ENCODE assay signal across 9 cellular contexts in genomic region chr15:63509933-63510547, GRCh38. TPM values are rescaled to one million over a fixed set of nuclear protein-coding genes. Genes with fewer than 3 reads are reported as not detected.
DNase-seq lines count a peak whose midpoint lies in the region; ATAC-seq and TF ChIP-seq lines count a peak whose summit lies in the region.
"Had no signal": no experiment of that assay in that cellular context is flagged by ENCODE, and none has a peak within 500 bp of the region (broad histone marks: within the 10 kb centered on the region; RNA-seq: fewer than 3 reads in every experiment).

No MANE protein-coding gene starts in this region.

- no peaks in the 10 kb centered on the region for H3K36me3 ChIP-seq in CD8-positive, alpha-beta memory T cell (ENCODE audit: insufficient read depth, low read length)
- H3K36me3 ChIP-seq in OCI-LY1 (ENCODE audit: insufficient read depth, low read length): no peaks in the 10 kb centered on the region
- H3K36me3 ChIP-seq in naive thymus-derived CD4-positive, alpha-beta T cell (ENCODE audit: control insufficient read depth in 2 of 3, insufficient read depth in 3 of 3, low read length in 3 of 3): no peaks in the 10 kb centered on the region

- ATAC-seq in central memory CD8-positive, alpha-beta T cell (replicated peaks; ENCODE audit: extremely low read depth, poor library complexity, severe bottlenecking): no peak
- ATAC-seq in naive thymus-derived CD4-positive, alpha-beta T cell: peak; percentile 26
- no peak for ATAC-seq in GM18873 (IDR thresholded peaks at IDR 0.05; ENCODE audit: low FRiP score, unreplicated experiment)

- intact Hi-C loops in naive thymus-derived CD4-positive, alpha-beta T cell (cut with micrococcal nuclease): loop anchor here in 1 of 2 donors (2.0 to 10.0 kb wide), 4 partner anchors 13 to 463 kb away; partner anchors contain the start of gene HERC1
- intact Hi-C loops in posterior vena cava (cut with DNase I): loop anchor here in 1 of 2 donors (10.0 kb wide), 1 partner anchor 45 kb away; no protein-coding TSS in a partner anchor

- H3K9me3 ChIP-seq in CD8-positive, alpha-beta memory T cell (ENCODE audit: low read length): no peaks in the 10 kb centered on the region
- no peaks in the 10 kb centered on the region for H3K9me3 ChIP-seq in OCI-LY1 (ENCODE audit: low read length)
- no peaks in the 10 kb centered on the region for H3K9me3 ChIP-seq in naive thymus-derived CD4-positive, alpha-beta T cell (ENCODE audit: control insufficient read depth in 2 of 3, low read length in 3 of 3)

- peak overlapping the region; percentile 43 to 99 (median 77) for H3K27ac Mint-ChIP-seq in CD8-positive, alpha-beta memory T cell
- peak overlapping the region; percentile 42 for H3K27ac Mint-ChIP-seq in central memory CD8-positive, alpha-beta T cell (ENCODE audit: low read depth)
- H3K27ac Mint-ChIP-seq in naive thymus-derived CD4-positive, alpha-beta T cell: peak overlapping the region; percentile 7 to 97 (median 81)

- peak overlapping the region; percentile 16 for H3K4me3 ChIP-seq in CD8-positive, alpha-beta memory T cell (ENCODE audit: low read length)
- no peak overlapping the region for H3K4me3 ChIP-seq in OCI-LY1 (ENCODE audit: low read depth, low read length, poor library complexity, severe bottlenecking)
- H3K4me3 ChIP-seq in naive thymus-derived CD4-positive, alpha-beta T cell (ENCODE audit: low read length): peak overlapping the region; percentile 13

- H4K20me1 ChIP-seq in OCI-LY1 (ENCODE audit: insufficient read depth, low read length): peaks cover 2% of the 10 kb centered on the region; the same call in 1 of the 2 replicates

- no peaks in the 10 kb centered on the region for H3F3A ChIP-seq in OCI-LY1 (ENCODE audit: insufficient read depth, low read length)

- peak overlapping the region; percentile 13 to 78 (median 48) for H3K4me3 Mint-ChIP-seq in CD8-positive, alpha-beta memory T cell
- peak overlapping the region; percentile 57 for H3K4me3 Mint-ChIP-seq in central memory CD8-positive, alpha-beta T cell
- H3K4me3 Mint-ChIP-seq in naive thymus-derived CD4-positive, alpha-beta T cell: peak overlapping the region; percentile 2 to 98 (median 78)

- no peaks in the 10 kb centered on the region for H3K27me3 Mint-ChIP-seq in CD8-positive, alpha-beta memory T cell
- no peaks in the 10 kb centered on the region for H3K27me3 Mint-ChIP-seq in central memory CD8-positive, alpha-beta T cell
- no peaks in the 10 kb centered on the region for H3K27me3 Mint-ChIP-seq in naive thymus-derived CD4-positive, alpha-beta T cell

- H3K36me3 Mint-ChIP-seq in CD8-positive, alpha-beta memory T cell: peaks cover 0 to 9% (median 2%) of the 10 kb centered on the region in 3 donors
- H3K36me3 Mint-ChIP-seq in central memory CD8-positive, alpha-beta T cell (ENCODE audit: insufficient read depth): peaks cover 13% of the 10 kb centered on the region
- H3K36me3 Mint-ChIP-seq in naive thymus-derived CD4-positive, alpha-beta T cell: peaks cover 0 to 6% (median 0%) of the 10 kb centered on the region in 5 donors

- no peak for DNase-seq in CD8-positive, alpha-beta memory T cell
- DNase-seq in central memory CD8-positive, alpha-beta T cell (ENCODE audit: low spot score in 2 of 2): no peak
- no peak for DNase-seq in naive thymus-derived CD4-positive, alpha-beta T cell
- DNase-seq in GM19240 (ENCODE audit: insufficient read length, low spot score) (no peak), posterior vena cava (ENCODE audit: low spot score) (no peak), NCI-H1048 (lab: John Stamatoyannopoulos, UW) (no peak)
- DNase-seq: Kasumi-1 had no signal

- H3K79me2 ChIP-seq in OCI-LY1 (ENCODE audit: insufficient read depth, low read length): peaks cover 99% of the 10 kb centered on the region

- H3K4me2 ChIP-seq in OCI-LY1 (ENCODE audit: low read length): peak overlapping the region; percentile 14; the same call in 1 of the 2 replicates

- no peaks in the 10 kb centered on the region for H3K9me2 ChIP-seq in OCI-LY1 (ENCODE audit: low read depth, low read length)

- TF ChIP-seq CTCF in OCI-LY1 (IDR thresholded peaks at IDR 0.05; ENCODE audit: low read length): no peak

- no peak overlapping the region for H3K27ac ChIP-seq in CD8-positive, alpha-beta memory T cell (ENCODE audit: low read depth, low read length)
- no peak overlapping the region for H3K27ac ChIP-seq in OCI-LY1 (ENCODE audit: low read depth, low read length, poor library complexity, severe bottlenecking)
- peak overlapping the region; percentile 97 for H3K27ac ChIP-seq in naive thymus-derived CD4-positive, alpha-beta T cell (ENCODE audit: low read depth, low read length)

- H2AFZ ChIP-seq in OCI-LY1 (ENCODE audit: low read length): no peak overlapping the region

- H3K27me3 ChIP-seq in CD8-positive, alpha-beta memory T cell (ENCODE audit: insufficient read depth, low read length, poor library complexity, severe bottlenecking): no peaks in the 10 kb centered on the region
- H3K27me3 ChIP-seq in OCI-LY1 (ENCODE audit: insufficient read depth, low read length): no peaks in the 10 kb centered on the region
- H3K27me3 ChIP-seq in naive thymus-derived CD4-positive, alpha-beta T cell (ENCODE audit: control insufficient read depth in 2 of 2, insufficient read depth in 2 of 2, low read length in 2 of 2): no peaks in the 10 kb centered on the region

- no peaks in the 10 kb centered on the region for H3K9me3 Mint-ChIP-seq in CD8-positive, alpha-beta memory T cell
- H3K9me3 Mint-ChIP-seq in central memory CD8-positive, alpha-beta T cell: no peaks in the 10 kb centered on the region
- no peaks in the 10 kb centered on the region for H3K9me3 Mint-ChIP-seq in naive thymus-derived CD4-positive, alpha-beta T cell

- CTCF ChIA-PET in CD8-positive, alpha-beta memory T cell (lab: Charles Lee): interaction anchor here (0.7 to 2.0 kb wide), 7 partner anchors 11 to 44 kb away, joined by 3 to 10 read pairs (median 4); no protein-coding TSS in a partner anchor
- CTCF ChIA-PET in naive thymus-derived CD4-positive, alpha-beta T cell (lab: Charles Lee): interaction anchor here (0.7 to 1.6 kb wide), 10 partner anchors 10 to 316 kb away, joined by 3 to 7 read pairs (median 4); no protein-coding TSS in a partner anchor

- H3K4me1 ChIP-seq in CD8-positive, alpha-beta memory T cell (ENCODE audit: insufficient read depth, low read length): peaks cover 84% of the 10 kb centered on the region
- peaks cover 90% of the 10 kb centered on the region for H3K4me1 ChIP-seq in OCI-LY1 (ENCODE audit: insufficient read depth, low read length, severe bottlenecking)
- H3K4me1 ChIP-seq in naive thymus-derived CD4-positive, alpha-beta T cell (ENCODE audit: control insufficient read depth in 2 of 2, insufficient read depth in 2 of 2, low read length in 2 of 2): peaks cover 54 to 76% of the 10 kb centered on the region in 2 donors

- peaks cover 84 to 93% (median 89%) of the 10 kb centered on the region in 3 donors for H3K4me1 Mint-ChIP-seq in CD8-positive, alpha-beta memory T cell
- peaks cover 78% of the 10 kb centered on the region for H3K4me1 Mint-ChIP-seq in central memory CD8-positive, alpha-beta T cell
- peaks cover 59 to 86% (median 84%) of the 10 kb centered on the region in 7 donors for H3K4me1 Mint-ChIP-seq in naive thymus-derived CD4-positive, alpha-beta T cell

- H3K9ac ChIP-seq in OCI-LY1 (ENCODE audit: low read length): no peak overlapping the region

- POLR2A ChIA-PET in CD8-positive, alpha-beta memory T cell (lab: Charles Lee): interaction anchor here (0.8 to 1.2 kb wide), 3 partner anchors 13 to 19 kb away, joined by 3 to 6 read pairs (median 3); no protein-coding TSS in a partner anchor
- POLR2A ChIA-PET in naive thymus-derived CD4-positive, alpha-beta T cell (lab: Charles Lee): interaction anchor here (0.6 to 3.0 kb wide), 13 partner anchors 12 to 134 kb away, joined by 3 to 16 read pairs (median 5); no protein-coding TSS in a partner anchor

RNA-seq across cellular contexts. Expression of gene USP3, which starts 5.6 kb away (rescaled TPM):
- total RNA-seq in CD8-positive, alpha-beta memory T cell: 10 to 100 TPM; 36.6 to 38.0 TPM
- 50.7 TPM for polyA plus RNA-seq in CD8-positive, alpha-beta memory T cell
- 100 to 1,000 TPM in 4 of 5 experiments, 10 to 100 TPM in 1; 64.2 to 288 (median 155) TPM for total RNA-seq in naive thymus-derived CD4-positive, alpha-beta T cell
- 10 to 100 TPM; 53.3 to 62.8 TPM for polyA plus RNA-seq in naive thymus-derived CD4-positive, alpha-beta T cell
- 10 to 100 TPM; 40.3 to 41.8 TPM for total RNA-seq in posterior vena cava
